ENCODE assay signal across 1 cellular context in the genomic region with DNA sequence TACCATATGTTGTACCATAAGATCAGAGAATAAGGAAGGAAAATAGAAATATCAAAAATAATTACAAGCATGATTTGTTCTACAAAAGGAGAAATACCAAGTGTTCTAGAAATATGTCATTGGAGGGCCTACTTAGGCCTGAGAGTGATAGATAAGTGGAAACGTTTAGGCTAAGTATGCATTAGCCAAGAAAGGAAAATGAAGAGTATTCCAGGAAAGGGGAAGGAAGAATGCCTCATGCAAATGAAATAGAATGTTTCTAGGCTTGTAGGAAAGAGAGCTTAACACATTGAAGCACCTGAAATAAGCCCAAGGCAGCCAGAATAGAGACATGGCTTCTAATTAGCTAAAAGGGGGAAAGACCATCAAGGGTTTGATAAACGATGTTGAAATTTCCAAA.
TF ChIP-seq lines count a peak whose summit lies in the region.

No MANE protein-coding gene starts in this region.

TF ChIP-seq in GM23338, 12 proteins besides CTCF, POLR2A, EP300 and RAD21 (continued from another document):
- TF ChIP-seq, protein P1, sequence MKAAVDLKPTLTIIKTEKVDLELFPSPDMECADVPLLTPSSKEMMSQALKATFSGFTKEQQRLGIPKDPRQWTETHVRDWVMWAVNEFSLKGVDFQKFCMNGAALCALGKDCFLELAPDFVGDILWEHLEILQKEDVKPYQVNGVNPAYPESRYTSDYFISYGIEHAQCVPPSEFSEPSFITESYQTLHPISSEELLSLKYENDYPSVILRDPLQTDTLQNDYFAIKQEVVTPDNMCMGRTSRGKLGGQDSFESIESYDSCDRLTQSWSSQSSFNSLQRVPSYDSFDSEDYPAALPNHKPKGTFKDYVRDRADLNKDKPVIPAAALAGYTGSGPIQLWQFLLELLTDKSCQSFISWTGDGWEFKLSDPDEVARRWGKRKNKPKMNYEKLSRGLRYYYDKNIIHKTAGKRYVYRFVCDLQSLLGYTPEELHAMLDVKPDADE (IDR thresholded peaks at IDR 0.05): no peak
- TF ChIP-seq EZH2phosphoT487 (IDR thresholded peaks at IDR 0.05; ENCODE audit: unreplicated experiment) (no peak), NANOG (IDR thresholded peaks at IDR 0.05; ENCODE audit: borderline replicate concordance) (no peak), STAT1 (IDR thresholded peaks at IDR 0.05; ENCODE audit: unreplicated experiment) (no peak), ZNF114 (CRISPR knock-in tag; IDR thresholded peaks at IDR 0.05) (no peak), EZH2 (IDR thresholded peaks at IDR 0.05; ENCODE audit: low read depth, unreplicated experiment) (no peak)
- TF ChIP-seq, protein P2, sequence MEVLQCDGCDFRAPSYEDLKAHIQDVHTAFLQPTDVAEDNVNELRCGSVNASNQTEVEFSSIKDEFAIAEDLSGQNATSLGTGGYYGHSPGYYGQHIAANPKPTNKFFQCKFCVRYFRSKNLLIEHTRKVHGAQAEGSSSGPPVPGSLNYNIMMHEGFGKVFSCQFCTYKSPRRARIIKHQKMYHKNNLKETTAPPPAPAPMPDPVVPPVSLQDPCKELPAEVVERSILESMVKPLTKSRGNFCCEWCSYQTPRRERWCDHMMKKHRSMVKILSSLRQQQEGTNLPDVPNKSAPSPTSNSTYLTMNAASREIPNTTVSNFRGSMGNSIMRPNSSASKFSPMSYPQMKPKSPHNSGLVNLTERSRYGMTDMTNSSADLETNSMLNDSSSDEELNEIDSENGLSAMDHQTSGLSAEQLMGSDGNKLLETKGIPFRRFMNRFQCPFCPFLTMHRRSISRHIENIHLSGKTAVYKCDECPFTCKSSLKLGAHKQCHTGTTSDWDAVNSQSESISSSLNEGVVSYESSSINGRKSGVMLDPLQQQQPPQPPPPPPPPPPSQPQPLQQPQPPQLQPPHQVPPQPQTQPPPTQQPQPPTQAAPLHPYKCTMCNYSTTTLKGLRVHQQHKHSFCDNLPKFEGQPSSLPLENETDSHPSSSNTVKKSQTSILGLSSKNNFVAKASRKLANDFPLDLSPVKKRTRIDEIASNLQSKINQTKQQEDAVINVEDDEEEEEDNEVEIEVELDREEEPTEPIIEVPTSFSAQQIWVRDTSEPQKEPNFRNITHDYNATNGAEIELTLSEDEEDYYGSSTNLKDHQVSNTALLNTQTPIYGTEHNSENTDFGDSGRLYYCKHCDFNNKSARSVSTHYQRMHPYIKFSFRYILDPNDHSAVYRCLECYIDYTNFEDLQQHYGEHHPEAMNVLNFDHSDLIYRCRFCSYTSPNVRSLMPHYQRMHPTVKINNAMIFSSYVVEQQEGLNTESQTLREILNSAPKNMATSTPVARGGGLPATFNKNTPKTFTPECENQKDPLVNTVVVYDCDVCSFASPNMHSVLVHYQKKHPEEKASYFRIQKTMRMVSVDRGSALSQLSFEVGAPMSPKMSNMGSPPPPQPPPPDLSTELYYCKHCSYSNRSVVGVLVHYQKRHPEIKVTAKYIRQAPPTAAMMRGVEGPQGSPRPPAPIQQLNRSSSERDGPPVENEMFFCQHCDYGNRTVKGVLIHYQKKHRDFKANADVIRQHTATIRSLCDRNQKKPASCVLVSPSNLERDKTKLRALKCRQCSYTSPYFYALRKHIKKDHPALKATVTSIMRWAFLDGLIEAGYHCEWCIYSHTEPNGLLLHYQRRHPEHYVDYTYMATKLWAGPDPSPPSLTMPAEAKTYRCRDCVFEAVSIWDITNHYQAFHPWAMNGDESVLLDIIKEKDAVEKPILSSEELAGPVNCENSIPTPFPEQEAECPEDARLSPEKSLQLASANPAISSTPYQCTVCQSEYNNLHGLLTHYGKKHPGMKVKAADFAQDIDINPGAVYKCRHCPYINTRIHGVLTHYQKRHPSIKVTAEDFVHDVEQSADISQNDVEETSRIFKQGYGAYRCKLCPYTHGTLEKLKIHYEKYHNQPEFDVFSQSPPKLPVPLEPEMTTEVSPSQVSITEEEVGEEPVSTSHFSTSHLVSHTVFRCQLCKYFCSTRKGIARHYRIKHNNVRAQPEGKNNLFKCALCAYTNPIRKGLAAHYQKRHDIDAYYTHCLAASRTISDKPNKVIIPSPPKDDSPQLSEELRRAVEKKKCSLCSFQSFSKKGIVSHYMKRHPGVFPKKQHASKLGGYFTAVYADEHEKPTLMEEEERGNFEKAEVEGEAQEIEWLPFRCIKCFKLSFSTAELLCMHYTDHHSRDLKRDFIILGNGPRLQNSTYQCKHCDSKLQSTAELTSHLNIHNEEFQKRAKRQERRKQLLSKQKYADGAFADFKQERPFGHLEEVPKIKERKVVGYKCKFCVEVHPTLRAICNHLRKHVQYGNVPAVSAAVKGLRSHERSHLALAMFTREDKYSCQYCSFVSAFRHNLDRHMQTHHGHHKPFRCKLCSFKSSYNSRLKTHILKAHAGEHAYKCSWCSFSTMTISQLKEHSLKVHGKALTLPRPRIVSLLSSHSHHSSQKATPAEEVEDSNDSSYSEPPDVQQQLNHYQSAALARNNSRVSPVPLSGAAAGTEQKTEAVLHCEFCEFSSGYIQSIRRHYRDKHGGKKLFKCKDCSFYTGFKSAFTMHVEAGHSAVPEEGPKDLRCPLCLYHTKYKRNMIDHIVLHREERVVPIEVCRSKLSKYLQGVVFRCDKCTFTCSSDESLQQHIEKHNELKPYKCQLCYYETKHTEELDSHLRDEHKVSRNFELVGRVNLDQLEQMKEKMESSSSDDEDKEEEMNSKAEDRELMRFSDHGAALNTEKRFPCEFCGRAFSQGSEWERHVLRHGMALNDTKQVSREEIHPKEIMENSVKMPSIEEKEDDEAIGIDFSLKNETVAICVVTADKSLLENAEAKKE (CRISPR knock-in tag; IDR thresholded peaks at IDR 0.05): no peak
TF ChIP-seq in GM23338: peak in this region for 0.
